In genomic region chr19:54552913-54553310, GRCh38 we compare ENCODE assay signal across 34 cellular contexts. TPM values are rescaled to one million over a fixed set of nuclear protein-coding genes. Genes with fewer than 3 reads are reported as not detected.
"Had no signal": no experiment of that assay in that cellular context is flagged by ENCODE, and none has a peak within 500 bp of the region (broad histone marks: within the 10 kb centered on the region; RNA-seq: fewer than 3 reads in every experiment).

No MANE protein-coding gene starts in this region.

- H3K27ac ChIP-seq: dorsolateral prefrontal cortex, epithelial cell of prostate, foreskin keratinocyte, gastroesophageal sphincter, heart left ventricle, hepatocyte, left lung, prostate gland, right atrium auricular region, stomach, thyroid gland had no signal

- H3K36me3 ChIP-seq: gastroesophageal sphincter, heart left ventricle, left lung, prostate gland, right atrium auricular region, stomach, thyroid gland had no signal

- DNase-seq: dorsolateral prefrontal cortex; effector CD4-positive, alpha-beta T cell; foreskin keratinocyte; heart left ventricle; kidney; left lung; naive thymus-derived CD8-positive, alpha-beta T cell; stimulated activated CD4-positive, alpha-beta T cell treated with anti-CD3 and anti-CD28 coated beads, Interleukin-12 subunit alpha, Interleukin-12 subunit beta, amount 100 ng/mL, for 4 hours; stimulated activated CD4-positive, alpha-beta T cell treated with anti-CD3 and anti-CD28 coated beads, Interleukin-1b, Interleukin-23, amount 100 ng/mL, for 48 hours; stimulated activated CD4-positive, alpha-beta T cell treated with anti-CD3 and anti-CD28 coated beads, Interleukin-4, amount 100 ng/mL, for 1 hour; stimulated activated CD8-positive, alpha-beta memory T cell treated with anti-CD3 and anti-CD28 coated beads, Interleukin-4, amount 100 ng/mL, for 48 hours; stimulated activated naive CD4-positive, alpha-beta T cell treated with Interleukin-2 at 50 U/mL for 16 hours; stomach; thyroid gland; trophoblast cell had no signal

- H3K4me3 Mint-ChIP-seq: naive thymus-derived CD8-positive, alpha-beta T cell; neural crest cell had no signal

- H3K9me3 ChIP-seq: gastroesophageal sphincter, heart left ventricle, left lung, prostate gland, right atrium auricular region, stomach, thyroid gland had no signal

- ATAC-seq: esophagus mucosa; foreskin keratinocyte; gastroesophageal sphincter; heart left ventricle; left lung; naive thymus-derived CD8-positive, alpha-beta T cell; sciatic nerve had no signal

- H3K4me3 ChIP-seq: dorsolateral prefrontal cortex, gastroesophageal sphincter, heart left ventricle, hepatocyte, left lung, prostate gland, right atrium auricular region, smooth muscle cell, stomach, thyroid gland had no signal

- H3K27ac Mint-ChIP-seq: naive thymus-derived CD8-positive, alpha-beta T cell had no signal

- H3K27me3 ChIP-seq: foreskin keratinocyte, hepatocyte, right atrium auricular region, thyroid gland had no signal

- H3K4me1 Mint-ChIP-seq: neural crest cell had no signal

- H3K4me1 ChIP-seq: foreskin keratinocyte, gastroesophageal sphincter, left lung, prostate gland, right atrium auricular region, stomach, thyroid gland had no signal

- FAIRE-seq: colon, kidney had no signal

RNA-seq across cellular contexts. Expression of gene LILRA2, which starts 20.7 kb away (rescaled TPM):
- total RNA-seq: esophagus mucosa, fibroblast of lung, foreskin keratinocyte, hepatocyte, lung microvascular endothelial cell, myocyte, neural crest cell, osteoblast, smooth muscle cell, temporal lobe had no signal
- polyA plus RNA-seq: fibroblast of lung, foreskin keratinocyte, hepatocyte, smooth muscle cell had no signal

RNA-seq across cellular contexts. Expression of gene LILRA1, which starts 40.5 kb away (rescaled TPM):
- total RNA-seq: fibroblast of lung; foreskin keratinocyte; hepatocyte; lung microvascular endothelial cell; myocyte; naive thymus-derived CD8-positive, alpha-beta T cell; neural crest cell; osteoblast; smooth muscle cell; stomach had no signal
- polyA plus RNA-seq: fibroblast of lung, foreskin keratinocyte, hepatocyte, smooth muscle cell had no signal

RNA-seq across cellular contexts. Expression of gene LAIR2, which starts 50.3 kb away (rescaled TPM):
- total RNA-seq: cerebellum; esophagus mucosa; fibroblast of lung; foreskin keratinocyte; gastroesophageal sphincter; hepatocyte; kidney; lower leg skin; lung microvascular endothelial cell; myocyte; naive thymus-derived CD8-positive, alpha-beta T cell; neural crest cell; osteoblast; prostate gland; right atrium auricular region; smooth muscle cell; stomach; subcutaneous adipose tissue; temporal lobe; thyroid gland; urinary bladder had no signal
- polyA plus RNA-seq: fibroblast of lung, foreskin keratinocyte, heart left ventricle, hepatocyte, smooth muscle cell, urinary bladder had no signal
